Comparison of ENCODE assay signal across 10 cellular contexts in genomic region chr16:87956771-87957279, GRCh38. TPM values are rescaled to one million over a fixed set of nuclear protein-coding genes. Genes with fewer than 3 reads are reported as not detected.
A peak's percentile ranks its signal among the peaks of the same experiment; 100 is the strongest.
DNase-seq lines count a peak whose midpoint lies in the region; ATAC-seq and TF ChIP-seq lines count a peak whose summit lies in the region.
"Had no signal": no experiment of that assay in that cellular context is flagged by ENCODE, and none has a peak within 500 bp of the region (broad histone marks: within the 10 kb centered on the region; RNA-seq: fewer than 3 reads in every experiment).

No MANE protein-coding gene starts in this region.

- H3K9me3 ChIP-seq in endodermal cell (ENCODE audit: control insufficient read depth, low read length): no peaks in the 10 kb centered on the region
- H3K9me3 ChIP-seq in trophoblast cell (ENCODE audit: insufficient read depth, low read depth, low read length): no peaks in the 10 kb centered on the region

- H3K23ac ChIP-seq in trophoblast cell (ENCODE audit: low read length): no peak overlapping the region

- H3K14ac ChIP-seq in trophoblast cell (ENCODE audit: low read length): no peak overlapping the region

- H3K79me2 ChIP-seq in trophoblast cell (ENCODE audit: control insufficient read depth, insufficient read depth, low read length, poor library complexity): peaks cover 20% of the 10 kb centered on the region

- H3K4me3 Mint-ChIP-seq in T-helper 2 cell treated with Interferon-gamma antibody and Interleukin-4, amounts not matched to agents 5 μg/mL and 100 μg/mL, for 36 hours: peak overlapping the region; percentile 85
- no peak overlapping the region for H3K4me3 Mint-ChIP-seq in endodermal cell

- H2BK12ac ChIP-seq in trophoblast cell (ENCODE audit: low read length): no peak overlapping the region

- peak; percentile 42 for TF ChIP-seq CTCF in endodermal cell (conservative IDR thresholded peaks at IDR 0.05)

- H3K18ac ChIP-seq in trophoblast cell (ENCODE audit: low read length): peak overlapping the region; percentile 46

- peaks cover 66% of the 10 kb centered on the region for H3K4me1 Mint-ChIP-seq in T-helper 2 cell treated with Interferon-gamma antibody and Interleukin-4, amounts not matched to agents 5 μg/mL and 100 μg/mL, for 36 hours (ENCODE audit: low read depth)
- peaks cover 24% of the 10 kb centered on the region for H3K4me1 Mint-ChIP-seq in endodermal cell

- no peak overlapping the region for H2BK120ac ChIP-seq in trophoblast cell (ENCODE audit: insufficient read depth, low read length, poor library complexity)

- H2AFZ ChIP-seq in trophoblast cell (ENCODE audit: insufficient read depth, low read length, poor library complexity): no peak overlapping the region

- WGBS in endodermal cell (ENCODE audit: insufficient coverage in 1 of 2, insufficient read length in 1 of 2), 2 experiments: 89 to 93% methylated on average over 20 to 21 of the region's 21 CpGs
- no CpG with 5 or more reads among the region's 21 CpGs for WGBS in trophoblast cell (ENCODE audit: extremely low coverage, insufficient coverage, insufficient read length)

- no peak overlapping the region for H4K91ac ChIP-seq in trophoblast cell (ENCODE audit: low read depth, low read length)

- no peak overlapping the region for H3K4me2 ChIP-seq in trophoblast cell (ENCODE audit: low read length)

- H3K36me3 Mint-ChIP-seq in T-helper 2 cell treated with Interferon-gamma antibody and Interleukin-4, amounts not matched to agents 5 μg/mL and 100 μg/mL, for 36 hours (ENCODE audit: low read depth): peaks cover 49% of the 10 kb centered on the region
- H3K36me3 Mint-ChIP-seq in endodermal cell (ENCODE audit: low read depth): peaks cover 29% of the 10 kb centered on the region

- H3K27ac Mint-ChIP-seq in T-helper 2 cell treated with Interferon-gamma antibody and Interleukin-4, amounts not matched to agents 5 μg/mL and 100 μg/mL, for 36 hours: peak overlapping the region; percentile 97
- peak overlapping the region; percentile 85 for H3K27ac Mint-ChIP-seq in endodermal cell

- H3K4me1 ChIP-seq in endodermal cell (ENCODE audit: control insufficient read depth, insufficient read depth, low read length): no peaks in the 10 kb centered on the region
- H3K4me1 ChIP-seq in trophoblast cell (ENCODE audit: control insufficient read depth in 1 of 2, insufficient read depth in 2 of 2, low read length in 2 of 2): peaks cover 15 to 20% of the 10 kb centered on the region in 2 experiments

- no peak overlapping the region for H3K9ac ChIP-seq in endodermal cell (ENCODE audit: extremely low read depth, low read length, poor library complexity, severe bottlenecking)
- H3K9ac ChIP-seq in trophoblast cell (ENCODE audit: low read length): no peak overlapping the region

- no peak overlapping the region for H2BK5ac ChIP-seq in trophoblast cell (ENCODE audit: low read depth, low read length, poor library complexity)

- peak overlapping the region; percentile 68 for H3K27ac ChIP-seq in endodermal cell (ENCODE audit: low read depth, low read length)
- peak overlapping the region; percentile 2 for H3K27ac ChIP-seq in trophoblast cell (ENCODE audit: low read depth, low read length)

- ATAC-seq in GM21717 (IDR thresholded peaks at IDR 0.05; ENCODE audit: unreplicated experiment): peak; percentile 16

- H4K8ac ChIP-seq in trophoblast cell (ENCODE audit: low read depth, low read length): peak overlapping the region; percentile 21

- no peak overlapping the region for H4K12ac ChIP-seq in trophoblast cell (ENCODE audit: low read depth, low read length)

- peak overlapping the region; percentile 60 for H3K4ac ChIP-seq in trophoblast cell (ENCODE audit: low read depth, low read length)

- peaks cover 25% of the 10 kb centered on the region for H3K36me3 ChIP-seq in endodermal cell (ENCODE audit: control insufficient read depth, insufficient read depth, low read length)
- peaks cover 31 to 34% of the 10 kb centered on the region in 2 experiments for H3K36me3 ChIP-seq in trophoblast cell (ENCODE audit: control insufficient read depth in 1 of 2, insufficient read depth in 2 of 2, low read length in 2 of 2)

- H3K79me1 ChIP-seq in trophoblast cell (ENCODE audit: low read length): peaks cover 2% of the 10 kb centered on the region

- H2AK5ac ChIP-seq in trophoblast cell (ENCODE audit: low read length): peak overlapping the region; percentile 38

- no peaks in the 10 kb centered on the region for H3K27me3 ChIP-seq in endodermal cell (ENCODE audit: control insufficient read depth, insufficient read depth, low read length, poor library complexity, severe bottlenecking)
- no peaks in the 10 kb centered on the region for H3K27me3 ChIP-seq in trophoblast cell (ENCODE audit: insufficient read depth, low read length)

- H3K9me3 Mint-ChIP-seq in T-helper 2 cell treated with Interferon-gamma antibody and Interleukin-4, amounts not matched to agents 5 μg/mL and 100 μg/mL, for 36 hours: no peaks in the 10 kb centered on the region
- no peaks in the 10 kb centered on the region for H3K9me3 Mint-ChIP-seq in endodermal cell

- DNase-seq in CD1c-positive myeloid dendritic cell (ENCODE audit: extremely low spot score) (peak; percentile 55), endodermal cell (peak; percentile 48), trophoblast cell (peak in 1 of 2 donors; percentile 19), NCI-H446 (lab: John Stamatoyannopoulos, UW) (no peak), NCI-H2107 (lab: John Stamatoyannopoulos, UW) (no peak), SHP77 treated with DMSO at 0.1 percent for 48 hours (lab: John Stamatoyannopoulos, UW) (no peak)
- peak; percentile 43 for DNase-seq in T-helper 2 cell treated with Interferon-gamma antibody and Interleukin-4, amounts not matched to agents 5 μg/mL and 100 μg/mL, for 36 hours (ENCODE audit: low spot score)

- H3K4me3 ChIP-seq in endodermal cell (ENCODE audit: low read length) (no peak overlapping the region), trophoblast cell (ENCODE audit: low read depth, low read length) (no peak overlapping the region)

- H3K27me3 Mint-ChIP-seq in T-helper 2 cell treated with Interferon-gamma antibody and Interleukin-4, amounts not matched to agents 5 μg/mL and 100 μg/mL, for 36 hours (ENCODE audit: low read depth): no peaks in the 10 kb centered on the region
- no peaks in the 10 kb centered on the region for H3K27me3 Mint-ChIP-seq in endodermal cell (ENCODE audit: insufficient read depth)

RNA-seq across cellular contexts. Expression of gene BANP, which starts 5.6 kb away (rescaled TPM):
- 10 to 100 TPM; 39.5 to 45.5 TPM for total RNA-seq in endodermal cell
- 23.8 TPM for polyA plus RNA-seq in endodermal cell (2013, experiment 1 of 2)
- polyA plus RNA-seq in endodermal cell (2013, experiment 2 of 2): 20.0 TPM
- 30.9 and 33.0 TPM in 2 replicates for polyA plus RNA-seq in trophoblast cell (2013)

RNA-seq across cellular contexts. Expression of gene CA5A, which starts 20.5 kb away (rescaled TPM):
- not detected for total RNA-seq in endodermal cell
- not detected for polyA plus RNA-seq in endodermal cell (2013, experiment 1 of 2)
- not detected for polyA plus RNA-seq in endodermal cell (2013, experiment 2 of 2)
- polyA plus RNA-seq in trophoblast cell (2013): not detected in 2 replicates
- total RNA-seq: HT1080, myocyte had no signal

Comparison
In these comparisons a context has a peak if more than half of its experiments do, and no peak if none do; other contexts are left out.
1. DNase-seq: peak in CD1c-positive myeloid dendritic cell (single experiment), T-helper 2 cell treated with Interferon-gamma antibody and Interleukin-4, amounts not matched to agents 5 μg/mL and 100 μg/mL, for 36 hours (single experiment) and endodermal cell (single experiment); none in NCI-H446 (0 of 2), NCI-H2107 (single experiment) and SHP77 treated with DMSO at 0.1 percent for 48 hours (single experiment).